15 cellular contexts compared by ENCODE assay signal in the genomic region with DNA sequence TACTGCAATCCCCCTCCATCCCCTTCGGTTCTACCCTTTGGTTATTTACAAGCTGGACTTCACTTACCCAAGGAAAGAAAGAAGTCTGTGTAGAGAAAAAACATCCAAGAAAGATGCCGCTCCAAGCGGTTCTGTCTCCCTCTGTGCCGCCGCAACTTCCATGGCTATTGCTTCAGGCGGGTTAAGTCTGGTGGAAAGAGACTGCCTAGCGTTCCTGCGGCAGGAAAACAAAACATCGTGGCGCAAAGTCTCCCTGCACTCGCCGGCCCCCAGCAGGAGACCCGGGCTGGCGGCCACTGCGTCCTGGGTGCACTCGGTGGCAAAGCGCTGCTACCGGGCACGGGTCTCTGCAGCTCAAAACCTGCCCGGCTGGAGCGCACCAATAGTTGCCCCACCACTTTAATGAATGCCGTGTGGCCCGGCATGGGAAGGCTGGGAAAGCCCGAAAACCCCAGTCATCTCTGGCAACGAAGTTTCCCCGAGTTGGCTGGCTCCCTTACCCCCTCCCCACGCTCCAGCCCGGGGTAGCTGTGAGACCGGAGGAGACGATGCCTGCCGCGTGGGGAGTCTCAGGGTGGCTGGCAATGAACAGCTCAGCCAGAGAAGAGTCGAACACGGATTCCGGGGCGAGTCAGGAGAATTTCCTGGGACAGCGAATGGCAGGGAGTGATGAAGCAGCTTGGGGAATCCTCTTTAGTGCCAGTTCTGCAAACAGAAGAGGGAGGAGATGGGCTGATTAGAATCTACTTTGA. TPM values are rescaled to one million over a fixed set of nuclear protein-coding genes. Genes with fewer than 3 reads are reported as not detected.
A peak's percentile ranks its signal among the peaks of the same experiment; 100 is the strongest.
DNase-seq lines count a peak whose midpoint lies in the region; ATAC-seq and TF ChIP-seq lines count a peak whose summit lies in the region.
"Had no signal": no experiment of that assay in that cellular context is flagged by ENCODE, and none has a peak within 500 bp of the region (broad histone marks: within the 10 kb centered on the region; RNA-seq: fewer than 3 reads in every experiment).

No MANE protein-coding gene starts in this region.

- no peaks in the 10 kb centered on the region for H3F3A ChIP-seq in SK-N-SH (replicated peaks; ENCODE audit: insufficient read depth)

- no peak overlapping the region for H2AFZ ChIP-seq in SK-N-SH (ENCODE audit: low read depth)

- H3K79me2 ChIP-seq in SK-N-SH (ENCODE audit: insufficient read depth), result no peaks in the 10 kb centered on the region

- CTCF ChIA-PET in SK-N-SH (lab: Yijun Ruan, JAX), result interaction anchor here (1.4 kb wide), 1 partner anchor 25 kb away, joined by 4 read pairs; no protein-coding TSS in a partner anchor

- no peak overlapping the region for H3K27ac ChIP-seq in SK-N-SH (ENCODE audit: low read depth in 2 of 2, low read length in 1 of 2)
- H3K27ac ChIP-seq in iPS DF 6.9 (ENCODE audit: low read length), result no peak overlapping the region
- H3K27ac ChIP-seq in rectal smooth muscle tissue (ENCODE audit: low read depth, low read length), result no peak overlapping the region
- H3K27ac ChIP-seq: 22Rv1, heart left ventricle, thoracic aorta had no signal

- no peaks in the 10 kb centered on the region for H3K36me3 ChIP-seq in SK-N-SH (replicated peaks in 1 of 2; ENCODE audit: control insufficient read depth in 1 of 2, insufficient read depth in 2 of 2, low read length in 1 of 2)
- H3K36me3 ChIP-seq in iPS DF 6.9 (ENCODE audit: control insufficient read depth, insufficient read depth, low read length), result no peaks in the 10 kb centered on the region
- no peaks in the 10 kb centered on the region for H3K36me3 ChIP-seq in rectal smooth muscle tissue (ENCODE audit: control insufficient read depth, insufficient read depth, low read length)
- H3K36me3 ChIP-seq: heart left ventricle, thoracic aorta had no signal

- 0 out of 2 replicates have a peak overlapping the region, but pooled peaks have one; percentile 24 for H3K4me2 ChIP-seq in SK-N-SH

- H3K9ac ChIP-seq in SK-N-SH (no peak overlapping the region), rectal smooth muscle tissue (ENCODE audit: low read length) (no peak overlapping the region)

- H3K9me2 ChIP-seq in SK-N-SH, result no peaks in the 10 kb centered on the region

- no peak for TF ChIP-seq EP300 in SK-N-SH (IDR thresholded peaks at IDR 0.05; ENCODE audit: borderline replicate concordance in 1 of 2, low read depth in 1 of 2, low read length in 1 of 2)

- H3K4me1 ChIP-seq in SK-N-SH (ENCODE audit: control insufficient read depth in 1 of 2, insufficient read depth in 2 of 2, low read depth in 1 of 2, low read length in 1 of 2) (no peaks in the 10 kb centered on the region; a peak in 1 of 4 replicates), iPS DF 6.9 (ENCODE audit: control insufficient read depth, insufficient read depth, low read length) (peaks cover 3% of the 10 kb centered on the region), rectal smooth muscle tissue (ENCODE audit: control insufficient read depth, insufficient read depth, low read length) (no peaks in the 10 kb centered on the region)

- no peak for TF ChIP-seq RAD21 in SK-N-SH (IDR thresholded peaks at IDR 0.05; ENCODE audit: low read length)

- POLR2A ChIA-PET in SK-N-SH (lab: Yijun Ruan, JAX), result no interaction called here

- no peak for TF ChIP-seq CTCF in SK-N-SH (IDR thresholded peaks at IDR 0.05)

- no peaks in the 10 kb centered on the region for H4K20me1 ChIP-seq in SK-N-SH (ENCODE audit: insufficient read depth)

- ATAC-seq in GM18520 (IDR thresholded peaks at IDR 0.05; ENCODE audit: unreplicated experiment) (no peak), HG02588 (IDR thresholded peaks at IDR 0.05; ENCODE audit: unreplicated experiment) (no peak), HG02763 (IDR thresholded peaks at IDR 0.05; ENCODE audit: unreplicated experiment) (no peak)
- ATAC-seq: heart left ventricle, sciatic nerve had no signal

- no peak overlapping the region; a peak in 1 of 4 replicates for H3K4me3 ChIP-seq in SK-N-SH (ENCODE audit: low read depth in 2 of 2, low read length in 1 of 2)
- peak overlapping the region; percentile 51 for H3K4me3 ChIP-seq in iPS DF 6.9 (ENCODE audit: low read length)
- peak overlapping the region; percentile 8 for H3K4me3 ChIP-seq in rectal smooth muscle tissue (ENCODE audit: low read length)
- H3K4me3 ChIP-seq: heart left ventricle, thoracic aorta had no signal

- DNase-seq in DMS 273 (lab: John Stamatoyannopoulos, UW; ENCODE audit: unreplicated experiment), result peak; percentile 55
- no peak for DNase-seq in DMS 273 treated with DMSO at 0.1 percent for 48 hours (lab: John Stamatoyannopoulos, UW)
- DNase-seq in SK-N-SH, result peak; percentile 51
- no peak for DNase-seq in iPS DF 6.9 (ENCODE audit: low read depth, low spot score)
- DNase-seq: effector memory CD4-positive, alpha-beta T cell; heart left ventricle; KBM-7; SIG-M5 had no signal

- H3K27me3 ChIP-seq in SK-N-SH (ENCODE audit: insufficient read depth) (peaks cover 32% of the 10 kb centered on the region), iPS DF 6.9 (ENCODE audit: control insufficient read depth, insufficient read depth, low read length) (peaks cover 55% of the 10 kb centered on the region), rectal smooth muscle tissue (ENCODE audit: control insufficient read depth, insufficient read depth, low read length) (peaks cover 21% of the 10 kb centered on the region)

- no peaks in the 10 kb centered on the region for H3K9me3 ChIP-seq in SK-N-SH
- H3K9me3 ChIP-seq in iPS DF 6.9 (ENCODE audit: control insufficient read depth, insufficient read depth, low read length), result no peaks in the 10 kb centered on the region
- H3K9me3 ChIP-seq: thoracic aorta had no signal

- WGBS in SK-N-SH (ENCODE audit: low lambda C conversion rate), result 6% methylated on average over 22 of the region's 37 CpGs
- no CpG with 5 or more reads among the region's 37 CpGs for WGBS in iPS DF 6.9 (ENCODE audit: insufficient coverage, insufficient read length)

TF ChIP-seq in SK-N-SH, 30 proteins besides CTCF, POLR2A, EP300 and RAD21:
- TF ChIP-seq, protein P1, sequence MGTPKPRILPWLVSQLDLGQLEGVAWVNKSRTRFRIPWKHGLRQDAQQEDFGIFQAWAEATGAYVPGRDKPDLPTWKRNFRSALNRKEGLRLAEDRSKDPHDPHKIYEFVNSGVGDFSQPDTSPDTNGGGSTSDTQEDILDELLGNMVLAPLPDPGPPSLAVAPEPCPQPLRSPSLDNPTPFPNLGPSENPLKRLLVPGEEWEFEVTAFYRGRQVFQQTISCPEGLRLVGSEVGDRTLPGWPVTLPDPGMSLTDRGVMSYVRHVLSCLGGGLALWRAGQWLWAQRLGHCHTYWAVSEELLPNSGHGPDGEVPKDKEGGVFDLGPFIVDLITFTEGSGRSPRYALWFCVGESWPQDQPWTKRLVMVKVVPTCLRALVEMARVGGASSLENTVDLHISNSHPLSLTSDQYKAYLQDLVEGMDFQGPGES (IDR thresholded peaks at IDR 0.05; ENCODE audit: low read depth, low read length), result no peak
- TF ChIP-seq GABPA (IDR thresholded peaks at IDR 0.05; ENCODE audit: low read depth) (no peak), USF1 (IDR thresholded peaks at IDR 0.05; ENCODE audit: borderline replicate concordance, low read depth) (no peak), RCOR1 (IDR thresholded peaks at IDR 0.05; ENCODE audit: low read length) (no peak), POLR2AphosphoS5 (IDR thresholded peaks at IDR 0.05; ENCODE audit: low read depth, low read length) (no peak), JUND (IDR thresholded peaks at IDR 0.05) (no peak), CHD2 (IDR thresholded peaks at IDR 0.05; ENCODE audit: low read length, partially characterized antibody) (no peak), MEF2A (IDR thresholded peaks at IDR 0.05; ENCODE audit: borderline replicate concordance, low read depth) (no peak), USF2 (IDR thresholded peaks at IDR 0.05; ENCODE audit: borderline replicate concordance, low read depth, low read length) (no peak), RFX5 (IDR thresholded peaks at IDR 0.05; ENCODE audit: low read length) (no peak), ELF1 (IDR thresholded peaks at IDR 0.05) (no peak), TEAD4 (IDR thresholded peaks at IDR 0.05; ENCODE audit: borderline replicate concordance, insufficient read depth) (no peak), MXI1 (IDR thresholded peaks at IDR 0.05; ENCODE audit: low read depth, low read length) (no peak), TAF1 (IDR thresholded peaks at IDR 0.05; ENCODE audit: borderline replicate concordance, low read depth, low read length) (no peak), SMC3 (IDR thresholded peaks at IDR 0.05; ENCODE audit: low read depth, low read length) (no peak), YY1 (IDR thresholded peaks at IDR 0.05; ENCODE audit: low read depth) (no peak), FOXM1 (IDR thresholded peaks at IDR 0.05; ENCODE audit: low read depth) (no peak)
- TF ChIP-seq, protein P2, sequence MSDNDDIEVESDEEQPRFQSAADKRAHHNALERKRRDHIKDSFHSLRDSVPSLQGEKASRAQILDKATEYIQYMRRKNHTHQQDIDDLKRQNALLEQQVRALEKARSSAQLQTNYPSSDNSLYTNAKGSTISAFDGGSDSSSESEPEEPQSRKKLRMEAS (IDR thresholded peaks at IDR 0.05; ENCODE audit: low read depth), result no peak
TF ChIP-seq in SK-N-SH: peak in this region for 0.

RNA-seq across cellular contexts. Expression of gene KCNK10, which starts 3.5 kb away (rescaled TPM):
- not detected in 2 replicates for polyA plus RNA-seq in SK-N-SH (2012; rRNA removed)
- not detected in 2 replicates for polyA plus RNA-seq in SK-N-SH (2012; cell fraction: cytosol; rRNA removed)
- not detected in 2 replicates for polyA plus RNA-seq in SK-N-SH (2012; cell fraction: nucleus; rRNA removed)

RNA-seq across cellular contexts. Expression of gene SPATA7, which starts 58.9 kb away (rescaled TPM):
- polyA plus RNA-seq in SK-N-SH (2012; rRNA removed), result 3.5 and 4.5 TPM in 2 replicates
- polyA plus RNA-seq in SK-N-SH (2012; cell fraction: cytosol; rRNA removed), result 4.6 and 5.0 TPM in 2 replicates
- 5.9 and 8.8 TPM in 2 replicates for polyA plus RNA-seq in SK-N-SH (2012; cell fraction: nucleus; rRNA removed)

Comparison
In these comparisons a context has a peak if more than half of its experiments do, and no peak if none do; other contexts are left out.
1. DNase-seq: peak in DMS 273 (single experiment) and SK-N-SH (single experiment); none in DMS 273 treated with DMSO at 0.1 percent for 48 hours (single experiment) and iPS DF 6.9 (single experiment).
2. H3K4me3 ChIP-seq: peak in iPS DF 6.9 (single experiment) and rectal smooth muscle tissue (single experiment); none in SK-N-SH (0 of 2).